In the genomic region with DNA sequence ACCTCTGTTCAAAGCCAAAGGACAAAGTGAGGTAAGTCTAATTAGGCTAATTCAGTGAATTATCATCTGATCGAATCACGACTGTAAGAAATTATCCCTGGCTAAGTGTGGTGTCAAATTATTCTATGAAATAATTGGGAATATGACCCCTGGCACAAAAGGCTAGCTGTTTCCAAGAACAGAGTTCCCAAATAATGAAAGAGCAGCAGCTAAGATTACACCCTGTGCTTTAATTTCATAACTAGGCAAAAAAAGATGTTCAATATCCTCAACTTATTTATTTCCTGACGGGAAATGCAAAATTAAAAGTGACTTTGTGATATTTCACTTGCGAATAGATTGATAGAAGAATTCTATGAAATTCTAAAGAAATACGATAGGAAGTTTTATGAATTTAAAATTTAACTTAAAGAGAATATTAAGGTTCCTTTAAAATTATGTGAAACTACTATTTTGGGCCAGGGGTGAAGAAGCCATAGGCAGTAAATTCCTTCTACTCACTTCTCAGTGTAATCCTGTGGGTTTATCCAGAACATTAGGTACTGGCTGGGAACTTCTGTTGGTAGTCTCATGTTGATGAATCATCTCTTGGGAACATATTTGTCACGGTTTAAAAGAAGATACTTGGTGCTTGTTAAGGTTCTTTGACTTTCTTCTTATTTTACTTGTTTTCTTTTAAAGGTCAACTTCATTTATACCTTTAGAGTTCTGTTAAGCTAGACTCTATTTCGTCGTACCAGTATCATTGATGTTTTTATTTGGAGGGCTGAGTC, we compare ENCODE assay signal across 16 cellular contexts.
A peak's percentile ranks its signal among the peaks of the same experiment; 100 is the strongest.
DNase-seq lines count a peak whose midpoint lies in the region; ATAC-seq, FAIRE-seq and TF ChIP-seq lines count a peak whose summit lies in the region.
"Had no signal": no experiment of that assay in that cellular context is flagged by ENCODE, and none has a peak within 500 bp of the region (broad histone marks: within the 10 kb centered on the region; RNA-seq: fewer than 3 reads in every experiment).

No MANE protein-coding gene starts in this region.

- H3K27ac Mint-ChIP-seq in naive thymus-derived CD8-positive, alpha-beta T cell, result no peak overlapping the region
- H3K27ac Mint-ChIP-seq: WTC11 had no signal

- H2BK12ac ChIP-seq in mesenchymal stem cell (ENCODE audit: low read length in 2 of 2), result no peak overlapping the region

- no peak overlapping the region for H2BK120ac ChIP-seq in mesenchymal stem cell (ENCODE audit: low read depth, low read length)

- H3K14ac ChIP-seq in mesenchymal stem cell (ENCODE audit: low read length in 2 of 2), result no peak overlapping the region

- no peak overlapping the region for H4K91ac ChIP-seq in mesenchymal stem cell (ENCODE audit: low read length)

- dilution Hi-C loops in mammary epithelial cell (cut with HindIII; ENCODE audit: low sequenced_read_pairs), result no loop called here

- no peaks in the 10 kb centered on the region for H4K20me1 ChIP-seq in mammary epithelial cell (ENCODE audit: insufficient read depth, low read length)

- no peak for ATAC-seq in A549
- ATAC-seq in naive thymus-derived CD8-positive, alpha-beta T cell, result no peak
- ATAC-seq: right lobe of liver, WTC11 had no signal

- intact Hi-C loops in mammary epithelial cell (cut with micrococcal nuclease), result no loop called here

- no peaks in the 10 kb centered on the region for H3K79me2 ChIP-seq in mammary epithelial cell (ENCODE audit: insufficient read depth, low read length)

- H3K36me3 ChIP-seq in mammary epithelial cell (ENCODE audit: insufficient read depth, low read length) (no peaks in the 10 kb centered on the region), mesenchymal stem cell (ENCODE audit: control insufficient read depth in 1 of 2, insufficient read depth in 2 of 2, low read depth in 1 of 2, low read length in 2 of 2) (no peaks in the 10 kb centered on the region)
- H3K36me3 ChIP-seq: right lobe of liver, tibial nerve had no signal

- in situ Hi-C loops in mammary epithelial cell (cut with MboI; ENCODE audit: low sequenced_read_pairs in 2 of 2), result no loop called here

- no peak overlapping the region for H2AK5ac ChIP-seq in mesenchymal stem cell (ENCODE audit: low read length, severe bottlenecking)

- no peaks in the 10 kb centered on the region for H3K27me3 Mint-ChIP-seq in naive thymus-derived CD8-positive, alpha-beta T cell

- H3K36me3 Mint-ChIP-seq in naive thymus-derived CD8-positive, alpha-beta T cell, result no peaks in the 10 kb centered on the region
- H3K36me3 Mint-ChIP-seq: WTC11 had no signal

- TSS peak; percentile 88 for BruUV-seq in mammary epithelial cell (replicated peaks; lab: Mats Ljungman, UMichigan)

- peaks cover 0 to 12% (median 2%) of the 10 kb centered on the region in 9 donors for H3K9me3 Mint-ChIP-seq in naive thymus-derived CD8-positive, alpha-beta T cell
- H3K9me3 Mint-ChIP-seq: WTC11 had no signal

- H2AFZ ChIP-seq in mammary epithelial cell (ENCODE audit: low read depth, low read length) (no peak overlapping the region), mesenchymal stem cell (ENCODE audit: low read depth, low read length) (no peak overlapping the region)

- H3K9me3 ChIP-seq in A549, result no peaks in the 10 kb centered on the region
- H3K9me3 ChIP-seq in mammary epithelial cell (replicated peaks; ENCODE audit: insufficient read depth, low read length), result no peaks in the 10 kb centered on the region
- no peaks in the 10 kb centered on the region for H3K9me3 ChIP-seq in mesenchymal stem cell (ENCODE audit: control insufficient read depth, low read length)
- H3K9me3 ChIP-seq: tibial nerve had no signal

- no peak overlapping the region for H3K18ac ChIP-seq in mesenchymal stem cell (ENCODE audit: low read depth in 1 of 2, low read length in 2 of 2)

- no peak overlapping the region for H4K8ac ChIP-seq in mesenchymal stem cell (ENCODE audit: low read length)

- peak; percentile 51 for FAIRE-seq in A549 (lab: Jason Lieb, UNC)

- H3K4me3 ChIP-seq in A549, result no peak overlapping the region
- peak overlapping the region in 1 of 3 experiments; percentile 17 for H3K4me3 ChIP-seq in mammary epithelial cell (replicated peaks in 1 of 3; ENCODE audit: insufficient read depth in 1 of 3, low read depth in 2 of 3, low read length in 3 of 3)
- H3K4me3 ChIP-seq in mesenchymal stem cell (ENCODE audit: insufficient read depth in 1 of 2, low read depth in 1 of 2, low read length in 2 of 2), result no peak overlapping the region
- H3K4me3 ChIP-seq: right lobe of liver, tibial nerve had no signal

- no peak overlapping the region for H2BK5ac ChIP-seq in mesenchymal stem cell (ENCODE audit: low read depth, low read length, poor library complexity, severe bottlenecking)

- H3K4me1 Mint-ChIP-seq in naive thymus-derived CD8-positive, alpha-beta T cell, result no peaks in the 10 kb centered on the region
- H3K4me1 Mint-ChIP-seq: WTC11 had no signal

- TF ChIP-seq POLR2A in A549 (IDR thresholded peaks at IDR 0.05; ENCODE audit: low read length), result no peak

- POLR2A ChIA-PET in A549 (lab: Yijun Ruan, JAX), result no interaction called here
- POLR2A ChIA-PET in naive thymus-derived CD8-positive, alpha-beta T cell (lab: Charles Lee), result no interaction called here

- WGBS in A549 (ENCODE audit: missing lambda C conversion rate), result 4% methylated on average over 8 of the region's 8 CpGs
- 52% methylated on average over 8 of the region's 8 CpGs for WGBS in mammary epithelial cell (ENCODE audit: low coverage, missing lambda C conversion rate)
- WGBS in mesenchymal stem cell, result 59% methylated on average over 4 of the region's 8 CpGs

- H2BK15ac ChIP-seq in mesenchymal stem cell (ENCODE audit: low read depth, poor library complexity, severe bottlenecking), result no peak overlapping the region

- TF ChIP-seq CTCF in A549 (IDR thresholded peaks at IDR 0.05) (no peak), mammary epithelial cell (conservative IDR thresholded peaks at IDR 0.05 in 1 of 2, IDR thresholded peaks at IDR 0.05 in 1 of 2; ENCODE audit: extremely low read depth in 1 of 2, insufficient read depth in 1 of 2, low read depth in 1 of 2, low read length in 2 of 2) (no peak)

- H3K27ac ChIP-seq in A549 (no peak overlapping the region), mammary epithelial cell (ENCODE audit: insufficient read depth, low read depth, low read length) (peak overlapping the region; percentile 89), mesenchymal stem cell (ENCODE audit: low read length, poor library complexity, severe bottlenecking) (no peak overlapping the region)
- H3K27ac ChIP-seq: KMS-11, right lobe of liver had no signal

- DNase-seq in A549 (ENCODE audit: low read depth in 1 of 2, low spot score in 1 of 2), result no peak
- peak; percentile 70 for DNase-seq in HT1080 (ENCODE audit: low read depth)
- peak; percentile 84 for DNase-seq in mammary epithelial cell
- peak; percentile 87 for DNase-seq in mesenchymal stem cell
- no peak for DNase-seq in DMS153 treated with DMSO at 0.1 percent for 48 hours (lab: John Stamatoyannopoulos, UW; ENCODE audit: unreplicated experiment)
- DNase-seq in occipital lobe (lab: John Stamatoyannopoulos, UW), result no peak
- no peak for DNase-seq in NOMO-1 treated with dmso at 0.1 percent for 144 hours (lab: John Stamatoyannopoulos, UW; ENCODE audit: unreplicated experiment)
- no peak for DNase-seq in naive thymus-derived CD8-positive, alpha-beta T cell
- DNase-seq: activated T-cell treated with anti-CD3 and anti-CD28 coated beads for 4 hours, amygdala, DND-41, right lobe of liver, SHP77 had no signal

- no peak overlapping the region for H3K4me3 Mint-ChIP-seq in naive thymus-derived CD8-positive, alpha-beta T cell
- H3K4me3 Mint-ChIP-seq: WTC11 had no signal

- H3K27me3 ChIP-seq in mammary epithelial cell (ENCODE audit: insufficient read depth, low read length), result no peaks in the 10 kb centered on the region
- H3K27me3 ChIP-seq in mesenchymal stem cell (ENCODE audit: control insufficient read depth in 1 of 2, insufficient read depth in 1 of 2, low read length in 2 of 2), result no peaks in the 10 kb centered on the region
- H3K27me3 ChIP-seq: right lobe of liver, tibial nerve had no signal

- H3K9ac ChIP-seq in mammary epithelial cell (ENCODE audit: insufficient read depth, low read length), result peak overlapping the region; percentile 43
- H3K9ac ChIP-seq in mesenchymal stem cell (ENCODE audit: low read length), result no peak overlapping the region
- H3K9ac ChIP-seq: KMS-11 had no signal

- no peak overlapping the region for H3K4ac ChIP-seq in mesenchymal stem cell (ENCODE audit: low read depth in 1 of 2, low read length in 2 of 2)

- no peak for TF ChIP-seq RAD21 in A549 (conservative IDR thresholded peaks at IDR 0.05 in 1 of 2, IDR thresholded peaks at IDR 0.05 in 1 of 2)

- H3K4me2 ChIP-seq in A549 (no peak overlapping the region), mammary epithelial cell (ENCODE audit: insufficient read depth, low read depth, low read length) (peak overlapping the region; percentile 70), mesenchymal stem cell (ENCODE audit: low read length, poor library complexity, severe bottlenecking) (no peak overlapping the region)
- H3K4me2 ChIP-seq: KMS-11 had no signal

- no peaks in the 10 kb centered on the region for H3K4me1 ChIP-seq in A549
- H3K4me1 ChIP-seq in mammary epithelial cell (ENCODE audit: insufficient read depth, low read length), result peaks cover 37% of the 10 kb centered on the region
- H3K4me1 ChIP-seq in mesenchymal stem cell (ENCODE audit: control insufficient read depth, insufficient read depth, low read depth, low read length), result no peaks in the 10 kb centered on the region
- H3K4me1 ChIP-seq: right lobe of liver, tibial nerve had no signal

- TF ChIP-seq EP300 in A549 (IDR thresholded peaks at IDR 0.05), result no peak

- CTCF ChIA-PET in A549 (lab: Yijun Ruan, JAX) (no interaction called here), mammary epithelial cell (lab: Charles Lee; ENCODE audit: low non-redundant PET) (no interaction called here)

- H3K23ac ChIP-seq in mesenchymal stem cell (ENCODE audit: low read length in 2 of 2), result no peak overlapping the region

- H3K79me1 ChIP-seq in mesenchymal stem cell (replicated peaks; ENCODE audit: low read length, poor library complexity, severe bottlenecking), result no peaks in the 10 kb centered on the region

TF ChIP-seq in A549, 52 proteins besides CTCF, POLR2A, EP300 and RAD21:
- TF ChIP-seq MAFK (IDR thresholded peaks at IDR 0.05; ENCODE audit: partially characterized antibody), result peak; percentile 6
- TF ChIP-seq RARB (CRISPR knock-in tag; IDR thresholded peaks at IDR 0.05), result no peak

Comparison
In these comparisons a context has a peak if more than half of its experiments do, and no peak if none do; other contexts are left out.
1. DNase-seq: peak in HT1080 (single experiment), mammary epithelial cell (single experiment) and mesenchymal stem cell (single experiment); none in A549 (0 of 2), DMS153 treated with DMSO at 0.1 percent for 48 hours (single experiment), occipital lobe (single experiment), NOMO-1 treated with dmso at 0.1 percent for 144 hours (single experiment) and naive thymus-derived CD8-positive, alpha-beta T cell (0 of 10).